15 cellular contexts compared by ENCODE assay signal in the genomic region with DNA sequence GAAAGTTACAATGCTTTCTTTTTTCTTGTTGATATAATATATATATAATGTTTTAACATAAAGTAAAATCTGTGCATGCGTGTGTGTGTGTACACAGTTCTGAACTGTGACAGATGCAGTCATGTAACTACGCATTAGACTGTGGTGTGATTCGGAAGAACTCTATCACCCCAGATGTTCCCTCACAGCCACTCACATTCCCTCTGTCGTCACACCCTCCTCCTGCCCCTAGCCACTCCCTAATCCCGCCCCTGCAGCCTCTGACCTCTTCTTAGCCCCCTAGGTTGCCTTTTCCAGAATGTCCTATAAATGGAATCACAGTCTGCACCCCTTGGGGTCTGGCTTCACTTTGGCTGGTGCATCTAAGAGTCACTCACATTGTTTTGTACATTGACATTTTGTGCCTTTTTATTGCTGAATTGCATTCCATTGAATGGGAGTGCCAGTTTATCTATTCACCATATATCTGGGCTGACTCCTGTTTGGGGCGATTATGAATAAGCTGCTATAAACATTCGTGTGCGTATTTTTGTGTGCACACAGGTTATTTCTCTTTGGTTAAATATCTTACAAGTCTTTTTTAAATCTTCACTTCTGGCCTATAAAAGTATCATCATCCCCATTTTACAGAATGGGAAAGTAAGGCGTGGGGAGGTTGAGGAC. TPM values are rescaled to one million over a fixed set of nuclear protein-coding genes. Genes with fewer than 3 reads are reported as not detected.
A peak's percentile ranks its signal among the peaks of the same experiment; 100 is the strongest.
DNase-seq lines count a peak whose midpoint lies in the region; ATAC-seq, FAIRE-seq and TF ChIP-seq lines count a peak whose summit lies in the region.
"Had no signal": no experiment of that assay in that cellular context is flagged by ENCODE, and none has a peak within 500 bp of the region (broad histone marks: within the 10 kb centered on the region; RNA-seq: fewer than 3 reads in every experiment).

No MANE protein-coding gene starts in this region.

- H3K27ac ChIP-seq in K562 (ENCODE audit: extremely low read depth, low read depth, low read length), result no peak overlapping the region
- no peak overlapping the region for H3K27ac ChIP-seq in neural progenitor cell

- CTCF ChIA-PET in K562 (lab: Yijun Ruan, JAX; ENCODE audit: low intra/inter-chr PET ratio), result no interaction called here

- H3K9me1 ChIP-seq in K562 (ENCODE audit: control insufficient read depth, insufficient read depth, low read length), result no peaks in the 10 kb centered on the region

- H3K27me3 Mint-ChIP-seq in natural killer cell (ENCODE audit: low read depth in 2 of 2) (no peaks in the 10 kb centered on the region), neural progenitor cell (ENCODE audit: insufficient read depth, low read depth) (peaks cover 5% of the 10 kb centered on the region), type B pancreatic cell (no peaks in the 10 kb centered on the region)
- H3K27me3 Mint-ChIP-seq in natural killer cell treated with Interleukin-12 subunit alpha and Interleukin-12 subunit beta and Interleukin-15 and Interleukin-18, amount 100 ng/mL, for 72 hours, result no peaks in the 10 kb centered on the region
- H3K27me3 Mint-ChIP-seq: B cell had no signal

- H3K4me3 ChIP-seq in K562, result no peak overlapping the region
- no peak overlapping the region for H3K4me3 ChIP-seq in neural progenitor cell
- H3K4me3 ChIP-seq: HAP-1 had no signal

- no peak for TF ChIP-seq POLR2A in K562 (conservative IDR thresholded peaks at IDR 0.05)

- H4K20me1 ChIP-seq in K562 (replicated peaks; ENCODE audit: control insufficient read depth, insufficient read depth, low read length) (no peaks in the 10 kb centered on the region), neural progenitor cell (ENCODE audit: low read depth) (no peaks in the 10 kb centered on the region)

- H3K4me3 Mint-ChIP-seq in natural killer cell, result no peak overlapping the region
- H3K4me3 Mint-ChIP-seq in natural killer cell treated with Interleukin-12 subunit alpha and Interleukin-12 subunit beta and Interleukin-15 and Interleukin-18, amount 100 ng/mL, for 72 hours, result no peak overlapping the region
- H3K4me3 Mint-ChIP-seq in neural progenitor cell, result no peak overlapping the region
- no peak overlapping the region for H3K4me3 Mint-ChIP-seq in type B pancreatic cell
- H3K4me3 Mint-ChIP-seq: B cell had no signal

- TF ChIP-seq EP300 in K562 (IDR thresholded peaks at IDR 0.05; ENCODE audit: low read length), result no peak

- no peak for TF ChIP-seq RAD21 in K562 (CRISPR knock-in tag; conservative IDR thresholded peaks at IDR 0.05 in 1 of 2, IDR thresholded peaks at IDR 0.05 in 1 of 2)

- H3F3A ChIP-seq in neural progenitor cell (ENCODE audit: low read depth), result peaks cover 3% of the 10 kb centered on the region

- H3K36me3 ChIP-seq in K562 (ENCODE audit: control insufficient read depth, insufficient read depth, low read length) (no peaks in the 10 kb centered on the region), neural progenitor cell (no peaks in the 10 kb centered on the region)
- H3K36me3 ChIP-seq: HAP-1 had no signal

- TF ChIP-seq CTCF in natural killer cell (IDR thresholded peaks at IDR 0.05) (no peak), K562 (IDR thresholded peaks at IDR 0.05 in 2 of 3, conservative IDR thresholded peaks at IDR 0.05 in 1 of 3; ENCODE audit: insufficient read depth in 2 of 3, low read depth in 1 of 3, low read length in 3 of 3) (no peak), neural progenitor cell (IDR thresholded peaks at IDR 0.05) (no peak), type B pancreatic cell (conservative IDR thresholded peaks at IDR 0.05) (no peak)

- DNase-seq in natural killer cell (no peak), K562 (ENCODE audit: extremely low read depth in 1 of 4, low spot score in 3 of 4) (peak in 1 of 4 experiments; percentile 12), neural progenitor cell (ENCODE audit: low spot score) (no peak), type B pancreatic cell (ENCODE audit: extremely low spot score, unreplicated experiment) (no peak), occipital lobe (lab: John Stamatoyannopoulos, UW) (no peak), SW480 (ENCODE audit: low spot score) (no peak)
- no peak for DNase-seq in natural killer cell treated with Interleukin-12 subunit alpha and Interleukin-12 subunit beta and Interleukin-15 and Interleukin-18, amount 100 ng/mL, for 72 hours (ENCODE audit: low spot score)
- DNase-seq: COR-L47, GF-D8, NCI-H1092 treated with DMSO at 0.1 percent for 48 hours, NCI-H2227 treated with DMSO at 0.1 percent for 48 hours, NCI-H510A treated with DMSO at 0.1 percent for 48 hours had no signal

- H3K36me3 Mint-ChIP-seq in natural killer cell, result no peaks in the 10 kb centered on the region
- H3K36me3 Mint-ChIP-seq in natural killer cell treated with Interleukin-12 subunit alpha and Interleukin-12 subunit beta and Interleukin-15 and Interleukin-18, amount 100 ng/mL, for 72 hours, result no peaks in the 10 kb centered on the region
- no peaks in the 10 kb centered on the region for H3K36me3 Mint-ChIP-seq in neural progenitor cell
- peaks cover 3% of the 10 kb centered on the region for H3K36me3 Mint-ChIP-seq in type B pancreatic cell

- in situ Hi-C loops in K562 (cut with MboI), result no loop called here

- H3K9me3 ChIP-seq in K562 (replicated peaks; ENCODE audit: control insufficient read depth, insufficient read depth, low read depth, low read length) (no peaks in the 10 kb centered on the region), neural progenitor cell (ENCODE audit: low read depth) (no peaks in the 10 kb centered on the region)
- H3K9me3 ChIP-seq: HAP-1 had no signal

- no peaks in the 10 kb centered on the region for H3K9me3 Mint-ChIP-seq in natural killer cell
- no peaks in the 10 kb centered on the region for H3K9me3 Mint-ChIP-seq in natural killer cell treated with Interleukin-12 subunit alpha and Interleukin-12 subunit beta and Interleukin-15 and Interleukin-18, amount 100 ng/mL, for 72 hours
- H3K9me3 Mint-ChIP-seq in neural progenitor cell, result no peaks in the 10 kb centered on the region
- no peaks in the 10 kb centered on the region for H3K9me3 Mint-ChIP-seq in type B pancreatic cell

- no TSS peak for BruUV-seq in K562 (replicated peaks; lab: Mats Ljungman, UMichigan)

- H3K9ac ChIP-seq in K562 (ENCODE audit: insufficient read depth in 1 of 2, low read depth in 2 of 2, low read length in 2 of 2) (no peak overlapping the region), neural progenitor cell (no peak overlapping the region)

- ATAC-seq in natural killer cell (no peak), K562 (peak; percentile 60; the same call in 2 of the 3 replicates), HG02870 (IDR thresholded peaks at IDR 0.05; ENCODE audit: unreplicated experiment) (no peak)
- ATAC-seq in natural killer cell treated with Interleukin-12 subunit alpha and Interleukin-12 subunit beta and Interleukin-15 and Interleukin-18, amount 100 ng/mL, for 72 hours, result no peak

- H2AFZ ChIP-seq in K562 (ENCODE audit: low read depth, low read length) (no peak overlapping the region), neural progenitor cell (replicated peaks) (no peak overlapping the region)

- peaks cover 0 to 5% of the 10 kb centered on the region in 2 experiments; a peak in 1 of 5 replicates for H3K27me3 ChIP-seq in K562 (ENCODE audit: control insufficient read depth in 2 of 2, insufficient read depth in 2 of 2, low read length in 2 of 2)
- H3K27me3 ChIP-seq in neural progenitor cell, result no peaks in the 10 kb centered on the region

- peaks cover 5 to 12% of the 10 kb centered on the region in 2 experiments; a peak in 4 of 5 replicates for H3K4me1 ChIP-seq in K562 (replicated peaks in 1 of 2; ENCODE audit: control insufficient read depth in 2 of 2, insufficient read depth in 2 of 2, low read length in 2 of 2)
- H3K4me1 ChIP-seq in neural progenitor cell, result peaks cover 18% of the 10 kb centered on the region

- FAIRE-seq in K562 (lab: Jason Lieb, UNC), result no peak

- WGBS in K562 (ENCODE audit: insufficient coverage, low coverage, missing lambda C conversion rate), result 5% methylated on average over 9 of the region's 9 CpGs

- H3K4me2 ChIP-seq in K562 (ENCODE audit: insufficient read depth, low read length) (no peak overlapping the region), neural progenitor cell (no peak overlapping the region)

- H3K4me1 Mint-ChIP-seq in natural killer cell, result peaks cover 0 to 17% of the 10 kb centered on the region in 2 donors
- H3K4me1 Mint-ChIP-seq in natural killer cell treated with Interleukin-12 subunit alpha and Interleukin-12 subunit beta and Interleukin-15 and Interleukin-18, amount 100 ng/mL, for 72 hours (ENCODE audit: low read depth in 2 of 2), result peaks cover 0 to 5% of the 10 kb centered on the region in 2 donors
- H3K4me1 Mint-ChIP-seq in neural progenitor cell, result peaks cover 37% of the 10 kb centered on the region
- H3K4me1 Mint-ChIP-seq in type B pancreatic cell (ENCODE audit: unreplicated experiment), result peaks cover 23% of the 10 kb centered on the region

- POLR2A ChIA-PET in K562 (lab: Yijun Ruan, JAX), result interaction anchor here (1.2 kb wide), 1 partner anchor 10 kb away, joined by 3 read pairs; no protein-coding TSS in a partner anchor

- no peaks in the 10 kb centered on the region for H3K79me2 ChIP-seq in K562 (ENCODE audit: control insufficient read depth, insufficient read depth, low read length)
- H3K79me2 ChIP-seq in neural progenitor cell (ENCODE audit: low read depth), result no peaks in the 10 kb centered on the region

- H3K27ac Mint-ChIP-seq in natural killer cell (peak overlapping the region; percentile 34 to 45), neural progenitor cell (peak overlapping the region; percentile 34), type B pancreatic cell (peak overlapping the region; percentile 65)
- no peak overlapping the region for H3K27ac Mint-ChIP-seq in natural killer cell treated with Interleukin-12 subunit alpha and Interleukin-12 subunit beta and Interleukin-15 and Interleukin-18, amount 100 ng/mL, for 72 hours
- H3K27ac Mint-ChIP-seq: B cell had no signal

- intact Hi-C loops in natural killer cell (cut with micrococcal nuclease) (no loop called here), K562 (cut with micrococcal nuclease) (no loop called here)

RNA-seq across cellular contexts. Expression of a gene that starts 20.4 kb away (rescaled TPM):
- total RNA-seq in natural killer cell (10 to 100 TPM in 2 of 3 donors, 1 to 10 TPM in 1; 7.0 to 11.7 (median 10.4) TPM), K562 (2014; rRNA removed) (0.94 and 1.8 TPM in 2 replicates), K562 (2014; rRNA removed; fragmentation: Illumina TruSeq; extraction: Trizol) (0.77 and 1.5 TPM in 2 replicates), K562 (2015; rRNA removed; fragmentation: Illumina TruSeq; extraction: Trizol) (0.76 and 1.5 TPM in 2 replicates), K562 (2021) (1.1 and 1.2 TPM in 2 replicates), neural progenitor cell (ENCODE audit: low replicate concordance) (5.2 and 7.6 TPM in 2 replicates), type B pancreatic cell (ENCODE audit: low replicate concordance) (10.1 and 11.3 TPM in 2 replicates), occipital lobe (5.6 TPM)
- 1 to 10 TPM; 2.2 to 3.5 TPM for total RNA-seq in natural killer cell treated with Interleukin-12 subunit alpha and Interleukin-12 subunit beta and Interleukin-15 and Interleukin-18, amount 100 ng/mL, for 72 hours
- total RNA-seq in K562 (2011; cell fraction: chromatin; rRNA removed; ENCODE audit: low replicate concordance), result 1.9 and 3.0 TPM in 2 replicates
- 1.0 and 1.2 TPM in 2 replicates for total RNA-seq in K562 (2011; cell fraction: nucleolus; rRNA removed)
- total RNA-seq in K562 (2011; cell fraction: nucleoplasm; rRNA removed), result 2.5 TPM in 2 replicates
- polyA plus RNA-seq in K562 (2011; rRNA removed) (2.4 and 2.7 TPM in 2 replicates), K562 (2014; fragmentation: Illumina TruSeq; extraction: Trizol) (0.93 and 0.98 TPM in 2 replicates), K562 (2014; fragmentation: Nextera tagmentation; extraction: Ambion mirVana) (under 1 TPM; 0.62 to 0.69 TPM), K562 (2014; rRNA removed) (0.82 and 1.1 TPM in 2 replicates)
- 1.2 and 1.4 TPM in 2 replicates for polyA plus RNA-seq in K562 (2011; cell fraction: cytosol; rRNA removed)
- 3.3 and 4.5 TPM in 2 replicates for polyA plus RNA-seq in K562 (2011; cell fraction: nucleus; rRNA removed)
- 2.3 and 2.4 TPM in 2 replicates for polyA plus RNA-seq in K562 (2012)
- polyA minus RNA-seq in K562 (2011; rRNA and poly(A)+ RNA removed), result 0.88 and 1.7 TPM in 2 replicates
- polyA minus RNA-seq in K562 (2011; cell fraction: cytosol; rRNA and poly(A)+ RNA removed), result not detected in 2 replicates
- polyA minus RNA-seq in K562 (2011; cell fraction: nucleus; rRNA and poly(A)+ RNA removed), result 1.5 and 2.3 TPM in 2 replicates

Comparison
In these comparisons a context has a peak if more than half of its experiments do, and no peak if none do; other contexts are left out.
1. H3K27ac Mint-ChIP-seq: peak in natural killer cell (2 of 2), neural progenitor cell (single experiment) and type B pancreatic cell (single experiment); none in natural killer cell treated with Interleukin-12 subunit alpha and Interleukin-12 subunit beta and Interleukin-15 and Interleukin-18, amount 100 ng/mL, for 72 hours (0 of 2).